In genomic region chr1:40053138-40053887, GRCh38 we compare ENCODE assay signal across 20 cellular contexts. TPM values are rescaled to one million over a fixed set of nuclear protein-coding genes. Genes with fewer than 3 reads are reported as not detected.
DNase-seq lines count a peak whose midpoint lies in the region; ATAC-seq and TF ChIP-seq lines count a peak whose summit lies in the region.
"Had no signal": no experiment of that assay in that cellular context is flagged by ENCODE, and none has a peak within 500 bp of the region (broad histone marks: within the 10 kb centered on the region; RNA-seq: fewer than 3 reads in every experiment).

No MANE protein-coding gene starts in this region.

- 82% methylated on average over 8 of the region's 11 CpGs for WGBS in mammary epithelial cell (ENCODE audit: low coverage, missing lambda C conversion rate)

- peaks cover 36% of the 10 kb centered on the region for H3K4me1 Mint-ChIP-seq in MCF 10A (ENCODE audit: insufficient read depth, unreplicated experiment)
- H3K4me1 Mint-ChIP-seq in T-cell, result peaks cover 88 to 95% (median 93%) of the 10 kb centered on the region in 3 donors

- H3K27ac ChIP-seq in mammary epithelial cell (ENCODE audit: insufficient read depth, low read depth, low read length) (no peak overlapping the region), epithelial cell of prostate (peak overlapping the region; percentile 47), skeletal muscle tissue (ENCODE audit: low read depth, low read length) (peak overlapping the region; percentile 58)
- H3K27ac ChIP-seq: GM23248, left lung, pancreas, transverse colon had no signal

- dilution Hi-C loops in mammary epithelial cell (cut with HindIII; ENCODE audit: low sequenced_read_pairs), result no loop called here

- CTCF ChIA-PET in mammary epithelial cell (lab: Charles Lee; ENCODE audit: low non-redundant PET) (no interaction called here), MCF 10A (lab: Yijun Ruan, JAX) (interaction anchor here (0.6 to 1.0 kb wide), 2 partner anchors 39 to 285 kb away, joined by 3 read pairs; no protein-coding TSS in a partner anchor), T-cell (lab: Charles Lee) (no interaction called here)

- no peak overlapping the region for H3K4me2 ChIP-seq in mammary epithelial cell (ENCODE audit: insufficient read depth, low read depth, low read length)

- BruUV-seq in mammary epithelial cell (replicated peaks; lab: Mats Ljungman, UMichigan) (no TSS peak), MCF 10A (replicated peaks; lab: Mats Ljungman, UMichigan) (no TSS peak)

- no peaks in the 10 kb centered on the region for H3K27me3 Mint-ChIP-seq in MCF 10A (ENCODE audit: insufficient read depth, unreplicated experiment)
- no peaks in the 10 kb centered on the region for H3K27me3 Mint-ChIP-seq in T-cell
- H3K27me3 Mint-ChIP-seq: activated T-helper 17 cell treated with anti-CD3 and anti-CD28 coated beads, Interleukin-2, amount 50 U/mL, for 72 hours; stimulated activated naive CD8-positive, alpha-beta T cell treated with anti-CD3 and anti-CD28 coated beads, Interleukin-15, amount 100 ng/mL, for 72 hours had no signal

- no peak overlapping the region for H3K4me3 ChIP-seq in mammary epithelial cell (replicated peaks in 1 of 3; ENCODE audit: insufficient read depth in 1 of 3, low read depth in 2 of 3, low read length in 3 of 3)
- no peak overlapping the region for H3K4me3 ChIP-seq in skeletal muscle tissue (ENCODE audit: low read length in 3 of 3)
- H3K4me3 ChIP-seq: GM23248, left lung, pancreas, transverse colon had no signal

- peaks cover 10% of the 10 kb centered on the region for H4K20me1 ChIP-seq in mammary epithelial cell (ENCODE audit: insufficient read depth, low read length)

- intact Hi-C loops in mammary epithelial cell (cut with micrococcal nuclease), result no loop called here
- intact Hi-C loops in MCF 10A (cut with micrococcal nuclease), result no loop called here
- intact Hi-C loops in posterior cingulate gyrus (cut with DNase I), result no loop called here

- H3K36me3 Mint-ChIP-seq in MCF 10A (ENCODE audit: insufficient read depth, unreplicated experiment) (peaks cover 36% of the 10 kb centered on the region), T-cell (peaks cover 48% of the 10 kb centered on the region)

- H3K27ac Mint-ChIP-seq in MCF 10A (ENCODE audit: low read depth, unreplicated experiment) (no peak overlapping the region), T-cell (peak overlapping the region; percentile 76 to 78)

- no peaks in the 10 kb centered on the region for H3K9me3 Mint-ChIP-seq in MCF 10A (ENCODE audit: unreplicated experiment)
- H3K9me3 Mint-ChIP-seq in T-cell, result no peaks in the 10 kb centered on the region
- H3K9me3 Mint-ChIP-seq: activated T-helper 17 cell treated with anti-CD3 and anti-CD28 coated beads, Interleukin-2, amount 50 U/mL, for 72 hours; stimulated activated naive CD8-positive, alpha-beta T cell treated with anti-CD3 and anti-CD28 coated beads, Interleukin-15, amount 100 ng/mL, for 72 hours had no signal

- DNase-seq in mammary epithelial cell, result peak; percentile 60
- DNase-seq in MCF 10A (ENCODE audit: unreplicated experiment), result no peak
- DNase-seq in T-cell, result no peak
- no peak for DNase-seq in epithelial cell of prostate (ENCODE audit: low read depth, low spot score)
- no peak for DNase-seq in KG1 (lab: John Stamatoyannopoulos, UW)
- DNase-seq in HT-29 (ENCODE audit: low spot score), result no peak
- no peak for DNase-seq in posterior cingulate gyrus
- DNase-seq: Calu3; caudate nucleus; GM23248; KBM-7; left lung; NCI-H187 treated with DMSO at 0.1 percent for 48 hours; pancreas; stimulated activated CD4-positive, alpha-beta T cell treated with anti-CD3 and anti-CD28 coated beads, Interleukin-1b, Interleukin-23, amount 100 ng/mL, for 48 hours; stimulated activated naive CD8-positive, alpha-beta T cell treated with anti-CD3 and anti-CD28 coated beads, Interleukin-15, amount 100 ng/mL, for 72 hours; SW 1271; transverse colon had no signal

- TF ChIP-seq CTCF in mammary epithelial cell (conservative IDR thresholded peaks at IDR 0.05 in 1 of 2, IDR thresholded peaks at IDR 0.05 in 1 of 2; ENCODE audit: extremely low read depth in 1 of 2, insufficient read depth in 1 of 2, low read depth in 1 of 2, low read length in 2 of 2) (no peak), MCF 10A (IDR thresholded peaks at IDR 0.05; ENCODE audit: unreplicated experiment) (no peak)

- peaks cover 37% of the 10 kb centered on the region for H3K4me1 ChIP-seq in mammary epithelial cell (ENCODE audit: insufficient read depth, low read length)
- peaks cover 4 to 26% (median 13%) of the 10 kb centered on the region in 3 donors for H3K4me1 ChIP-seq in skeletal muscle tissue (ENCODE audit: control insufficient read depth in 3 of 3, insufficient read depth in 3 of 3, low read length in 3 of 3)

- POLR2A ChIA-PET in MCF 10A (lab: Yijun Ruan, JAX), result no interaction called here
- POLR2A ChIA-PET in T-cell (lab: Charles Lee), result interaction anchor here in 1 of 2 donors (0.6 kb wide), 1 partner anchor 657 kb away, joined by 5 read pairs; no protein-coding TSS in a partner anchor

- H3K27me3 ChIP-seq in mammary epithelial cell (ENCODE audit: insufficient read depth, low read length) (no peaks in the 10 kb centered on the region), skeletal muscle tissue (ENCODE audit: control insufficient read depth in 3 of 3, insufficient read depth in 3 of 3, low read length in 3 of 3) (no peaks in the 10 kb centered on the region)
- H3K27me3 ChIP-seq: left lung, pancreas, transverse colon had no signal

- no peak for ATAC-seq in T-cell (replicated peaks in 1 of 4)
- ATAC-seq: activated T-helper 17 cell treated with anti-CD3 and anti-CD28 coated beads, Interleukin-2, amount 50 U/mL, for 72 hours; left lung; pancreas; stimulated activated naive CD8-positive, alpha-beta T cell treated with anti-CD3 and anti-CD28 coated beads, Interleukin-15, amount 100 ng/mL, for 72 hours had no signal

- H2AFZ ChIP-seq in mammary epithelial cell (ENCODE audit: low read depth, low read length), result no peak overlapping the region
- H2AFZ ChIP-seq: GM23248 had no signal

- no peak overlapping the region for H3K4me3 Mint-ChIP-seq in MCF 10A (ENCODE audit: unreplicated experiment)
- peak overlapping the region in 1 of 3 donors; percentile 45 for H3K4me3 Mint-ChIP-seq in T-cell
- H3K4me3 Mint-ChIP-seq: activated T-helper 17 cell treated with anti-CD3 and anti-CD28 coated beads, Interleukin-2, amount 50 U/mL, for 72 hours; stimulated activated naive CD8-positive, alpha-beta T cell treated with anti-CD3 and anti-CD28 coated beads, Interleukin-15, amount 100 ng/mL, for 72 hours had no signal

- H3K36me3 ChIP-seq in mammary epithelial cell (ENCODE audit: insufficient read depth, low read length), result peaks cover 25% of the 10 kb centered on the region
- H3K36me3 ChIP-seq in skeletal muscle tissue (ENCODE audit: control insufficient read depth in 3 of 3, insufficient read depth in 3 of 3, low read length in 3 of 3), result no peaks in the 10 kb centered on the region
- H3K36me3 ChIP-seq: pancreas, transverse colon had no signal

- H3K9ac ChIP-seq in mammary epithelial cell (ENCODE audit: insufficient read depth, low read length) (no peak overlapping the region), skeletal muscle tissue (ENCODE audit: low read depth in 1 of 3, low read length in 3 of 3) (no peak overlapping the region)
- H3K9ac ChIP-seq: GM23248 had no signal

- in situ Hi-C loops in mammary epithelial cell (cut with MboI; ENCODE audit: low sequenced_read_pairs in 2 of 2), result no loop called here

- H3K9me3 ChIP-seq in mammary epithelial cell (replicated peaks; ENCODE audit: insufficient read depth, low read length) (no peaks in the 10 kb centered on the region), skeletal muscle tissue (ENCODE audit: control insufficient read depth in 3 of 3, low read length in 3 of 3) (no peaks in the 10 kb centered on the region)
- H3K9me3 ChIP-seq: left lung, pancreas, transverse colon had no signal

- H3K79me2 ChIP-seq in mammary epithelial cell (ENCODE audit: insufficient read depth, low read length), result peaks cover 99% of the 10 kb centered on the region

RNA-seq across cellular contexts. Expression of gene CAP1, which starts 12.8 kb away (rescaled TPM):
- total RNA-seq in mammary epithelial cell (100 to 1,000 TPM; 715 to 877 TPM), MCF 10A (2022) (297 and 339 TPM in 2 replicates), T-cell (100 to 1,000 TPM; 293 to 345 (median 298) TPM), skeletal muscle tissue (79.3 TPM)
- 788 TPM for polyA plus RNA-seq in mammary epithelial cell
- 546 TPM for polyA minus RNA-seq in mammary epithelial cell
- total RNA-seq in HT-29 (2014; rRNA removed; shearing (Covaris generic)), result 169 and 180 TPM in 2 replicates

RNA-seq across cellular contexts. Expression of gene PPT1, which starts 43.7 kb away (rescaled TPM):
- total RNA-seq in mammary epithelial cell (10 to 100 TPM; 22.5 to 36.9 TPM), MCF 10A (2022) (55.4 and 56.4 TPM in 2 replicates), T-cell (10 to 100 TPM; 44.4 to 72.6 (median 53.1) TPM), skeletal muscle tissue (33.4 TPM)
- 42.8 TPM for polyA plus RNA-seq in mammary epithelial cell
- 108 TPM for polyA minus RNA-seq in mammary epithelial cell
- 56.2 and 67.0 TPM in 2 replicates for total RNA-seq in HT-29 (2014; rRNA removed; shearing (Covaris generic))
